In genomic region chr16:89746043-89746442, GRCh38 we compare ENCODE assay signal across 23 cellular contexts. TPM values are rescaled to one million over a fixed set of nuclear protein-coding genes. Genes with fewer than 3 reads are reported as not detected.
A peak's percentile ranks its signal among the peaks of the same experiment; 100 is the strongest.
DNase-seq lines count a peak whose midpoint lies in the region; ATAC-seq, FAIRE-seq and TF ChIP-seq lines count a peak whose summit lies in the region.
"Had no signal": no experiment of that assay in that cellular context is flagged by ENCODE, and none has a peak within 500 bp of the region (broad histone marks: within the 10 kb centered on the region; RNA-seq: fewer than 3 reads in every experiment).

No MANE protein-coding gene starts in this region.

- 89% methylated on average over 15 of the region's 15 CpGs for WGBS in GM12878 (ENCODE audit: insufficient coverage, insufficient replicate concordance, low lambda C conversion rate, missing lambda C conversion rate)

- no peak for TF ChIP-seq EP300 in GM12878 (IDR thresholded peaks at IDR 0.05; ENCODE audit: borderline replicate concordance in 1 of 2, control insufficient read depth in 1 of 2, low read depth in 2 of 2, low read length in 2 of 2)

- no peak for DNase-seq in RWPE1 (ENCODE audit: low spot score)
- no peak for DNase-seq in GM12878 (ENCODE audit: low read depth, low spot score)
- DNase-seq in islet precursor cell = peak; percentile 47
- DNase-seq in GM19240 (ENCODE audit: insufficient read length, low spot score) = no peak
- no peak for DNase-seq in NCI-H526 treated with DMSO at 0.1 percent for 48 hours (lab: John Stamatoyannopoulos, UW)
- DNase-seq in GM12892 (ENCODE audit: insufficient read length) = no peak
- DNase-seq: C1 segment of cervical spinal cord; Caco-2; CD8-positive, alpha-beta T cell; DND-41; HCEC 1CT; IMR-90; MM.1S; NCI-H2029; NCI-H446 treated with DMSO at 0.1 percent for 48 hours; NCI-H526; PC-9; RPMI8226; SHP77 treated with DMSO at 0.1 percent for 48 hours had no signal

- TF ChIP-seq RAD21 in GM12878 (IDR thresholded peaks at IDR 0.05; ENCODE audit: insufficient read depth, low read depth, low read length) = no peak

- no TSS peak for BruUV-seq in GM12878 (replicated peaks; lab: Mats Ljungman, UMichigan)

- H3K36me3 ChIP-seq in GM12878 (ENCODE audit: control insufficient read depth in 2 of 2, insufficient read depth in 2 of 2, low read length in 1 of 2) = peaks cover 35 to 54% of the 10 kb centered on the region in 2 experiments; a peak in 3 of 4 replicates

- FAIRE-seq in GM12878 (lab: Jason Lieb, UNC) = no peak
- FAIRE-seq in GM12892 (lab: Jason Lieb, UNC) = no peak
- FAIRE-seq: H1 had no signal

- no peaks in the 10 kb centered on the region; the same call in 1 of the 2 replicates for H3K4me1 ChIP-seq in GM12878 (ENCODE audit: control insufficient read depth, insufficient read depth, low read length)
- H3K4me1 ChIP-seq: Caco-2 had no signal

- SMC1A ChIA-PET in GM12878 (lab: Charles Lee; ENCODE audit: uncharacterized antibody, unreplicated experiment) = no interaction called here

- H3K4me2 ChIP-seq in GM12878 (ENCODE audit: control insufficient read depth, insufficient read depth) = no peak overlapping the region
- H3K4me2 ChIP-seq: KMS-11, PC-9 had no signal

- H4K20me1 ChIP-seq in GM12878 (ENCODE audit: control insufficient read depth, insufficient read depth) = no peaks in the 10 kb centered on the region

- H3K4me3 ChIP-seq in GM12878 = no peak overlapping the region
- H3K4me3 ChIP-seq: PC-9, SK-N-MC had no signal

- in situ Hi-C loops in GM12878 (cut with MboI) = no loop called here

- TF ChIP-seq POLR2A in GM12878 (IDR thresholded peaks at IDR 0.05; ENCODE audit: low read depth, low read length) (peak; percentile 26; the same call in 1 of the 2 replicates), GM12892 (IDR thresholded peaks at IDR 0.05; ENCODE audit: low read depth, low read length) (no peak)

- H3K27ac ChIP-seq in RWPE1 (peak overlapping the region; percentile 39; the same call in 1 of the 2 replicates), GM12878 (ENCODE audit: control insufficient read depth, insufficient read depth) (no peak overlapping the region), temporal lobe (ENCODE audit: low read depth, low read length) (peak overlapping the region; percentile 67)
- H3K27ac ChIP-seq: KMS-11, PC-9, SK-N-MC had no signal

- ATAC-seq in GM12878 = no peak
- ATAC-seq: CD8-positive, alpha-beta T cell had no signal

- CTCF ChIA-PET in RWPE1 (lab: Yijun Ruan, JAX) = interaction anchor here (1.1 kb wide), 1 partner anchor 40 kb away, joined by 6 read pairs; no protein-coding TSS in a partner anchor
- CTCF ChIA-PET in GM12878 (lab: Yijun Ruan, JAX) = interaction anchor here (1.1 to 1.3 kb wide), 2 partner anchors 15 to 118 kb away, joined by 3 read pairs; no protein-coding TSS in a partner anchor

- H3K27me3 ChIP-seq in GM12878 (replicated peaks in 1 of 2; ENCODE audit: control insufficient read depth in 2 of 2, insufficient read depth in 2 of 2, low read length in 1 of 2) = no peaks in the 10 kb centered on the region

- no peaks in the 10 kb centered on the region for H3K9me3 ChIP-seq in GM12878 (replicated peaks; ENCODE audit: control insufficient read depth, insufficient read depth, low read length)
- H3K9me3 ChIP-seq: Caco-2 had no signal

- H2AFZ ChIP-seq in GM12878 (ENCODE audit: control insufficient read depth, low read depth, low read length) = no peak overlapping the region
- H2AFZ ChIP-seq: PC-9 had no signal

- no peaks in the 10 kb centered on the region for H3K79me2 ChIP-seq in GM12878 (ENCODE audit: control insufficient read depth, insufficient read depth, low read length)

- POLR2A ChIA-PET in RWPE1 (lab: Yijun Ruan, JAX; ENCODE audit: low non-redundant PET) = no interaction called here
- POLR2A ChIA-PET in GM12878 (lab: Charles Lee) = no interaction called here

- no peak overlapping the region for H3K9ac ChIP-seq in GM12878 (ENCODE audit: control insufficient read depth, insufficient read depth, low read length)
- H3K9ac ChIP-seq: KMS-11 had no signal

- intact Hi-C loops in GM12878 (cut with micrococcal nuclease; ENCODE audit: unreplicated experiment) = no loop called here

- RAD21 ChIA-PET in GM12878 (lab: Charles Lee; ENCODE audit: unreplicated experiment) = no interaction called here

- TF ChIP-seq CTCF in RWPE1 (conservative IDR thresholded peaks at IDR 0.05; ENCODE audit: low read depth) (no peak), GM12878 (IDR thresholded peaks at IDR 0.05 in 2 of 3, conservative IDR thresholded peaks at IDR 0.05 in 1 of 3; ENCODE audit: control insufficient read depth in 2 of 3, extremely low read depth in 1 of 3, insufficient read depth in 1 of 3, low read depth in 3 of 3, low read length in 3 of 3) (no peak)

RNA-seq across cellular contexts. Expression of gene ZNF276, which starts 24.7 kb away (rescaled TPM):
- total RNA-seq in GM12878 (2013; cell fraction: nucleolus; rRNA removed) = 46.3 and 58.8 TPM in 2 replicates
- total RNA-seq in GM12878 (2014; rRNA removed) (14.2 and 15.5 TPM in 2 replicates), GM12878 (2014; rRNA removed; fragmentation: Illumina TruSeq; extraction: Trizol) (6.8 and 11.6 TPM in 2 replicates), GM12878 (2021) (18.5 and 22.3 TPM in 2 replicates), temporal lobe (20.9 TPM)
- 6.4 TPM for polyA plus RNA-seq in GM12878 (2011; ENCODE audit: low read depth)
- polyA plus RNA-seq in GM12878 (2011; rRNA removed) (6.0 and 9.4 TPM in 2 replicates), GM12878 (2014; fragmentation: Illumina TruSeq; extraction: Trizol) (5.9 and 10.3 TPM in 2 replicates), GM12878 (2014; fragmentation: Nextera tagmentation; extraction: Ambion mirVana) (under 1 TPM; 0.27 to 0.93 TPM), GM12878 (2014; rRNA removed) (22.7 and 27.1 TPM in 2 replicates), GM12878 (2016; fragmentation: Nextera tagmentation; extraction: Ambion mirVana) (1 to 10 TPM; 8.0 TPM)
- polyA plus RNA-seq in GM12878 (2011; cell fraction: cytosol; rRNA removed) = 10.4 and 17.5 TPM in 2 replicates
- 113 and 164 TPM in 2 replicates for polyA plus RNA-seq in GM12878 (2011; cell fraction: nucleus; rRNA removed)
- 17.1 and 19.2 TPM in 2 replicates for polyA plus RNA-seq in GM12878 (2012)
- 6.9 and 11.5 TPM in 2 replicates for polyA minus RNA-seq in GM12878 (2011; rRNA and poly(A)+ RNA removed)
- 3.3 and 5.6 TPM in 2 replicates for polyA minus RNA-seq in GM12878 (2011; cell fraction: cytosol; rRNA and poly(A)+ RNA removed)
- 10.9 and 17.5 TPM in 2 replicates for polyA minus RNA-seq in GM12878 (2011; cell fraction: nucleus; rRNA and poly(A)+ RNA removed)
- polyA plus RNA-seq in GM12892 (2012; ENCODE audit: missing spikeins) = 12.2 TPM

RNA-seq across cellular contexts. Expression of gene VPS9D1, which starts 25.3 kb away (rescaled TPM):
- total RNA-seq in GM12878 (2013; cell fraction: nucleolus; rRNA removed) = 1.4 and 1.6 TPM in 2 replicates
- 1.2 and 1.4 TPM in 2 replicates for total RNA-seq in GM12878 (2014; rRNA removed)
- 0.64 and 1.0 TPM in 2 replicates for total RNA-seq in GM12878 (2014; rRNA removed; fragmentation: Illumina TruSeq; extraction: Trizol)
- 2.7 and 3.0 TPM in 2 replicates for total RNA-seq in GM12878 (2021)
- polyA plus RNA-seq in GM12878 (2011; ENCODE audit: low read depth) = 1.1 TPM
- polyA plus RNA-seq in GM12878 (2011; rRNA removed) = 0.35 and 0.65 TPM in 2 replicates
- 0.94 and 1.7 TPM in 2 replicates for polyA plus RNA-seq in GM12878 (2011; cell fraction: cytosol; rRNA removed)
- polyA plus RNA-seq in GM12878 (2011; cell fraction: nucleus; rRNA removed) = 6.4 and 8.4 TPM in 2 replicates
- polyA plus RNA-seq in GM12878 (2012) = 3.2 and 3.3 TPM in 2 replicates
- 0.06 and 1.0 TPM in 2 replicates for polyA plus RNA-seq in GM12878 (2014; fragmentation: Illumina TruSeq; extraction: Trizol)
- 1 to 10 TPM in 1 of 2 experiments, under 1 TPM in 1; 0.85 to 1.1 TPM for polyA plus RNA-seq in GM12878 (2014; fragmentation: Nextera tagmentation; extraction: Ambion mirVana)
- 2.8 and 4.2 TPM in 2 replicates for polyA plus RNA-seq in GM12878 (2014; rRNA removed)
- 1 to 10 TPM; 1.0 to 1.5 TPM for polyA plus RNA-seq in GM12878 (2016; fragmentation: Nextera tagmentation; extraction: Ambion mirVana)
- 0.51 and 0.82 TPM in 2 replicates for polyA minus RNA-seq in GM12878 (2011; rRNA and poly(A)+ RNA removed)
- polyA minus RNA-seq in GM12878 (2011; cell fraction: cytosol; rRNA and poly(A)+ RNA removed) = 0.83 and 1.3 TPM in 2 replicates
- polyA minus RNA-seq in GM12878 (2011; cell fraction: nucleus; rRNA and poly(A)+ RNA removed) = 0.48 and 1.4 TPM in 2 replicates
- total RNA-seq in temporal lobe = 7.9 TPM
- polyA plus RNA-seq in GM12892 (2012; ENCODE audit: missing spikeins) = 2.7 TPM

RNA-seq across cellular contexts. Expression of gene SPATA2L, which starts 44.5 kb away (rescaled TPM):
- total RNA-seq in GM12878 (2013; cell fraction: nucleolus; rRNA removed) = 13.1 and 19.3 TPM in 2 replicates
- 4.9 and 6.9 TPM in 2 replicates for total RNA-seq in GM12878 (2014; rRNA removed)
- total RNA-seq in GM12878 (2014; rRNA removed; fragmentation: Illumina TruSeq; extraction: Trizol) = 0.78 and 1.0 TPM in 2 replicates
- total RNA-seq in GM12878 (2021) = 6.9 and 7.8 TPM in 2 replicates
- 0.71 TPM for polyA plus RNA-seq in GM12878 (2011; ENCODE audit: low read depth)
- 1.2 and 2.3 TPM in 2 replicates for polyA plus RNA-seq in GM12878 (2011; rRNA removed)
- polyA plus RNA-seq in GM12878 (2011; cell fraction: cytosol; rRNA removed) = 4.6 and 6.8 TPM in 2 replicates
- polyA plus RNA-seq in GM12878 (2011; cell fraction: nucleus; rRNA removed) = 12.6 and 15.8 TPM in 2 replicates
- polyA plus RNA-seq in GM12878 (2012) = 5.0 and 6.2 TPM in 2 replicates
- 0.24 TPM in 1 of 2 replicates, not detected in the other for polyA plus RNA-seq in GM12878 (2014; fragmentation: Illumina TruSeq; extraction: Trizol)
- polyA plus RNA-seq in GM12878 (2014; fragmentation: Nextera tagmentation; extraction: Ambion mirVana) = under 1 TPM in 1 of 2 experiments, not detected in 1; 0.20 TPM
- polyA plus RNA-seq in GM12878 (2014; rRNA removed) = 4.7 and 6.0 TPM in 2 replicates
- polyA plus RNA-seq in GM12878 (2016; fragmentation: Nextera tagmentation; extraction: Ambion mirVana) = 1 to 10 TPM; 3.9 to 5.9 TPM
- 0.73 and 3.6 TPM in 2 replicates for polyA minus RNA-seq in GM12878 (2011; rRNA and poly(A)+ RNA removed)
- polyA minus RNA-seq in GM12878 (2011; cell fraction: cytosol; rRNA and poly(A)+ RNA removed) = 3.3 and 3.7 TPM in 2 replicates
- 4.5 and 8.3 TPM in 2 replicates for polyA minus RNA-seq in GM12878 (2011; cell fraction: nucleus; rRNA and poly(A)+ RNA removed)
- 14.3 TPM for total RNA-seq in temporal lobe
- polyA plus RNA-seq in GM12892 (2012; ENCODE audit: missing spikeins) = 1.1 TPM

RNA-seq across cellular contexts. Expression of gene CDK10, which starts 59.6 kb away (rescaled TPM):
- total RNA-seq in GM12878 (2013; cell fraction: nucleolus; rRNA removed) = 80.3 and 89.1 TPM in 2 replicates
- 31.8 and 41.9 TPM in 2 replicates for total RNA-seq in GM12878 (2014; rRNA removed)
- 20.8 and 23.5 TPM in 2 replicates for total RNA-seq in GM12878 (2014; rRNA removed; fragmentation: Illumina TruSeq; extraction: Trizol)
- total RNA-seq in GM12878 (2021) = 45.3 and 58.7 TPM in 2 replicates
- 15.0 TPM for polyA plus RNA-seq in GM12878 (2011; ENCODE audit: low read depth)
- 22.1 and 30.1 TPM in 2 replicates for polyA plus RNA-seq in GM12878 (2011; rRNA removed)
- polyA plus RNA-seq in GM12878 (2011; cell fraction: cytosol; rRNA removed) = 29.8 and 38.2 TPM in 2 replicates
- polyA plus RNA-seq in GM12878 (2011; cell fraction: nucleus; rRNA removed) = 306 and 334 TPM in 2 replicates
- 38.8 and 67.0 TPM in 2 replicates for polyA plus RNA-seq in GM12878 (2012)
- 12.1 and 26.5 TPM in 2 replicates for polyA plus RNA-seq in GM12878 (2014; fragmentation: Illumina TruSeq; extraction: Trizol)
- 1 to 10 TPM; 1.5 to 2.5 TPM for polyA plus RNA-seq in GM12878 (2014; fragmentation: Nextera tagmentation; extraction: Ambion mirVana)
- 56.8 and 58.6 TPM in 2 replicates for polyA plus RNA-seq in GM12878 (2014; rRNA removed)
- 10 to 100 TPM; 54.1 to 55.6 TPM for polyA plus RNA-seq in GM12878 (2016; fragmentation: Nextera tagmentation; extraction: Ambion mirVana)
- polyA minus RNA-seq in GM12878 (2011; rRNA and poly(A)+ RNA removed) = 15.4 and 20.6 TPM in 2 replicates
- 6.1 and 9.0 TPM in 2 replicates for polyA minus RNA-seq in GM12878 (2011; cell fraction: cytosol; rRNA and poly(A)+ RNA removed)
- 22.2 and 33.6 TPM in 2 replicates for polyA minus RNA-seq in GM12878 (2011; cell fraction: nucleus; rRNA and poly(A)+ RNA removed)
- 24.8 TPM for total RNA-seq in temporal lobe
- 40.0 TPM for polyA plus RNA-seq in GM12892 (2012; ENCODE audit: missing spikeins)
